In the genomic region with DNA sequence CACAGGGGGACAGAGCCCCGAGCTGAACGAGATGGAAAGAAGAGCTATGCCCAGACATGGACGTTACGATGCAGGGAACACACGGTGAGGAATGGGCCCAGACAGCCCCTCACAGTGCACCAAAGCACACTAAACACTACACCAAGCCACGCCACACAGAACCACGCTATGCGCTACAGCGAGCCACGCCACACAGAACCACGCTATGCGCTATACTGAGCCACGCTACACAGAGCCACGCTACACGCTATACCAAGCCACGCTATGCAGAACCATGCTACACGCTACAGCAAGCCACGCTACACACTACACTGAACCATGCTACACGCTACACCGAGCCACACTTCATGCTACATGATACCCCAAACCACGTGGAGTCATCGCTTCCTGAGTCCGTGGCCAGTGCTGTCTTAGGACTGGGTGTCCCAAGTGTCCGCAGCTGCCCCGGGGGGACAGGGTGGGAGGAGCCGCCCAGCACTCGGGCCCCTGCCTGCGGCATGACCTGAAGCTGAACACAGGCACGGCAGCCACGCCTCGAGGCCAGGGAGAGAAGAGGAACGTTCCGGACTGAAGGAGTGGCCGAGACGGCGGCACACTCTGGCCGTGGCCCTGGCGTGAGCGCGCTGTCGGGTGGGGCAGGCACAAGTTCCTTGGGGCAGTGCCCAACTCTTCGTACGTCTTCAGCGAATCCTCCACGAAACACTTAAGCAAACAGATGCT, we compare ENCODE assay signal across 24 cellular contexts.
DNase-seq lines count a peak whose midpoint lies in the region; ATAC-seq and TF ChIP-seq lines count a peak whose summit lies in the region.
"Had no signal": no experiment of that assay in that cellular context is flagged by ENCODE, and none has a peak within 500 bp of the region (broad histone marks: within the 10 kb centered on the region; RNA-seq: fewer than 3 reads in every experiment).

No MANE protein-coding gene starts in this region.

- H4K20me1 ChIP-seq in H9 (ENCODE audit: control insufficient read depth, insufficient read depth, insufficient read length) = no peaks in the 10 kb centered on the region
- no peaks in the 10 kb centered on the region for H4K20me1 ChIP-seq in IMR-90 (ENCODE audit: insufficient read depth, low read length)

- intact Hi-C loops in IMR-90 (cut with micrococcal nuclease) = no loop called here
- intact Hi-C loops in sigmoid colon (cut with DNase I) = no loop called here

- no peak overlapping the region for H4K5ac ChIP-seq in H9 (ENCODE audit: insufficient read length, low read depth, low read length)
- no peak overlapping the region for H4K5ac ChIP-seq in IMR-90 (ENCODE audit: low read depth, low read length)

- no peaks in the 10 kb centered on the region for H3K79me1 ChIP-seq in H9 (ENCODE audit: insufficient read depth, low read depth, low read length, poor library complexity, severe bottlenecking)
- H3K79me1 ChIP-seq in IMR-90 (ENCODE audit: low read depth in 1 of 2, low read length in 2 of 2) = no peaks in the 10 kb centered on the region

- H3K4me1 ChIP-seq in H9 (ENCODE audit: insufficient read depth, low read length) (no peaks in the 10 kb centered on the region), IMR-90 (ENCODE audit: control insufficient read depth, insufficient read depth, low read length) (no peaks in the 10 kb centered on the region), sigmoid colon (no peaks in the 10 kb centered on the region)

- no peak overlapping the region for H2AK9ac ChIP-seq in IMR-90 (replicated peaks; ENCODE audit: low read depth, low read length, poor library complexity)

- TF ChIP-seq RAD21 in IMR-90 (IDR thresholded peaks at IDR 0.05; ENCODE audit: low read length) = no peak

- H3K27me3 Mint-ChIP-seq in H9 (ENCODE audit: low read depth) = no peaks in the 10 kb centered on the region; the same call in 1 of the 2 replicates
- peaks cover 17% of the 10 kb centered on the region for H3K27me3 Mint-ChIP-seq in glutamatergic neuron (ENCODE audit: unreplicated experiment)
- H3K27me3 Mint-ChIP-seq: B cell had no signal

- H3K18ac ChIP-seq in H9 (ENCODE audit: insufficient read length, low read depth, low read length) (peak overlapping the region; percentile 5), IMR-90 (ENCODE audit: low read depth, low read length) (no peak overlapping the region)

- H4K91ac ChIP-seq in H9 (ENCODE audit: insufficient read length, low read depth, low read length) = no peak overlapping the region
- H4K91ac ChIP-seq in IMR-90 (ENCODE audit: insufficient read depth, low read depth, low read length) = no peak overlapping the region

- no peak for ATAC-seq in IMR-90 (ENCODE audit: low read depth)

- H3K14ac ChIP-seq in H9 (ENCODE audit: insufficient read depth, low read length) = no peak overlapping the region
- H3K14ac ChIP-seq in IMR-90 (replicated peaks; ENCODE audit: low read depth, low read length) = no peak overlapping the region

- no peak for TF ChIP-seq EP300 in sigmoid colon (IDR thresholded peaks at IDR 0.05)

- H3K56ac ChIP-seq in H9 (ENCODE audit: insufficient read length, low read depth, low read length) = no peak overlapping the region
- no peak overlapping the region for H3K56ac ChIP-seq in IMR-90 (ENCODE audit: extremely low read depth, insufficient read depth, low read length)

- no TSS peak for BruUV-seq in IMR-90 (replicated peaks; lab: Mats Ljungman, UMichigan)

- H3K27ac Mint-ChIP-seq in H9 = peak overlapping the region in 2 of 3 experiments; percentile 25 to 55; a peak in 2 of 7 replicates
- peak overlapping the region; percentile 35 for H3K27ac Mint-ChIP-seq in glutamatergic neuron (ENCODE audit: unreplicated experiment)
- H3K27ac Mint-ChIP-seq: B cell had no signal

- DNase-seq in H9 (no peak), IMR-90 (no peak), glutamatergic neuron (no peak), substantia nigra (lab: John Stamatoyannopoulos, UW) (no peak), sigmoid colon (no peak), UCSD-AML1 (lab: John Stamatoyannopoulos, UW; ENCODE audit: unreplicated experiment) (no peak)
- DNase-seq in stimulated activated CD4-positive, alpha-beta T cell treated with anti-CD3 and anti-CD28 coated beads, Interleukin-1b, Interleukin-23, amount 100 ng/mL, for 48 hours = no peak
- DNase-seq: DMS 273 treated with DMSO at 0.1 percent for 48 hours, DMS79 treated with DMSO at 0.1 percent for 48 hours, GF-D8, GOT3, KBM-7, MV-4-11, NCI-H1105, NCI-H146, NCI-H1930, NCI-H2227 treated with DMSO at 0.1 percent for 48 hours, NCI-H526 treated with DMSO at 0.1 percent for 48 hours, RPMI8226, SHP77 treated with DMSO at 0.1 percent for 48 hours had no signal

- no peak overlapping the region for H3K4ac ChIP-seq in H9 (ENCODE audit: low read depth, low read length)
- H3K4ac ChIP-seq in IMR-90 (ENCODE audit: low read depth, low read length) = no peak overlapping the region

- H3K9me3 Mint-ChIP-seq in H9 (peaks cover 17 to 21% of the 10 kb centered on the region in 2 experiments), glutamatergic neuron (ENCODE audit: unreplicated experiment) (peaks cover 12% of the 10 kb centered on the region)
- H3K9me3 Mint-ChIP-seq: CD8-positive, alpha-beta memory T cell had no signal

- no CpG with 5 or more reads among the region's 45 CpGs for WGBS in H9 (ENCODE audit: extremely low coverage, insufficient read length, low lambda C conversion rate)
- WGBS in IMR-90 (ENCODE audit: extremely low coverage in 2 of 2, insufficient read length in 1 of 2), 2 experiments = 93% methylated on average over 35 of the region's 45 CpGs; no CpG with 5 or more reads in 1 of the 2 experiments
- WGBS in sigmoid colon, 2 donors = 96% methylated on average over 45 of the region's 45 CpGs

- POLR2A ChIA-PET in IMR-90 (lab: Charles Lee; ENCODE audit: unreplicated experiment) = no interaction called here

- H2BK5ac ChIP-seq in H9 (ENCODE audit: insufficient read length, low read length) (no peak overlapping the region), IMR-90 (ENCODE audit: low read depth, low read length, poor library complexity, severe bottlenecking) (no peak overlapping the region)

- H3K27me3 ChIP-seq in H9 (ENCODE audit: insufficient read depth, low read length) = no peaks in the 10 kb centered on the region
- no peaks in the 10 kb centered on the region for H3K27me3 ChIP-seq in IMR-90 (ENCODE audit: control insufficient read depth, insufficient read depth, low read length)
- no peaks in the 10 kb centered on the region for H3K27me3 ChIP-seq in sigmoid colon

- no peaks in the 10 kb centered on the region for H3K79me2 ChIP-seq in H9 (ENCODE audit: insufficient read depth, low read length)

- no peak overlapping the region; a peak in 1 of 5 replicates for H3K4me3 Mint-ChIP-seq in H9
- no peak overlapping the region for H3K4me3 Mint-ChIP-seq in glutamatergic neuron (ENCODE audit: unreplicated experiment)
- H3K4me3 Mint-ChIP-seq: B cell; CD8-positive, alpha-beta memory T cell had no signal

- H3T11ph ChIP-seq in H9 (ENCODE audit: low read length) = no peak overlapping the region

- H3K4me3 ChIP-seq in IMR-90 (ENCODE audit: insufficient read depth, low read depth, low read length) (no peak overlapping the region), sigmoid colon (no peak overlapping the region)

- TF ChIP-seq POLR2A in IMR-90 (IDR thresholded peaks at IDR 0.05; ENCODE audit: low read depth, low read length) (no peak), sigmoid colon (IDR thresholded peaks at IDR 0.05) (no peak)

- H3K4me2 ChIP-seq in H9 (ENCODE audit: insufficient read depth, insufficient read length, low read length) (no peak overlapping the region), IMR-90 (ENCODE audit: low read depth, low read length) (no peak overlapping the region)

- H3K9ac ChIP-seq in H9 (ENCODE audit: extremely low read depth, insufficient read length, low read length) = no peak overlapping the region
- no peak overlapping the region for H3K9ac ChIP-seq in IMR-90 (ENCODE audit: low read depth, low read length)

- H3K36me3 Mint-ChIP-seq in H9 (ENCODE audit: insufficient read depth in 1 of 3, low read depth in 3 of 3) (peaks cover 9 to 18% (median 14%) of the 10 kb centered on the region in 3 experiments; a peak in 6 of 7 replicates), glutamatergic neuron (ENCODE audit: unreplicated experiment) (peaks cover 17% of the 10 kb centered on the region)

- H3K27ac ChIP-seq in H9 (ENCODE audit: insufficient read length, low read depth, low read length) (no peak overlapping the region), IMR-90 (ENCODE audit: insufficient read depth, low read length) (no peak overlapping the region), substantia nigra (ENCODE audit: low read depth, low read length, poor library complexity, severe bottlenecking) (peak overlapping the region; percentile 73), sigmoid colon (no peak overlapping the region)
- H3K27ac ChIP-seq: C4-2B, HL-60 had no signal

- H4K8ac ChIP-seq in H9 (replicated peaks; ENCODE audit: insufficient read length, low read depth, low read length) = no peak overlapping the region
- H4K8ac ChIP-seq in IMR-90 (ENCODE audit: low read depth in 2 of 2, low read length in 2 of 2) = no peak overlapping the region

- H2BK120ac ChIP-seq in H9 (ENCODE audit: low read depth, low read length, poor library complexity, severe bottlenecking) (no peak overlapping the region), IMR-90 (ENCODE audit: low read depth, low read length) (no peak overlapping the region)

- no peak overlapping the region for H2AFZ ChIP-seq in H9 (ENCODE audit: low read length)
- peak overlapping the region; percentile 18 for H2AFZ ChIP-seq in IMR-90 (replicated peaks; ENCODE audit: low read length, poor library complexity)

- peaks cover 10% of the 10 kb centered on the region for H3K36me3 ChIP-seq in IMR-90 (ENCODE audit: control insufficient read depth, insufficient read depth, low read length)
- H3K36me3 ChIP-seq in sigmoid colon = peaks cover 3 to 45% (median 13%) of the 10 kb centered on the region in 4 donors

- 0 out of 4 replicates have a peak, but pooled peaks cover 2 to 3% of the 10 kb centered on the region in 2 experiments for H3K4me1 Mint-ChIP-seq in H9
- peaks cover 9% of the 10 kb centered on the region for H3K4me1 Mint-ChIP-seq in glutamatergic neuron (ENCODE audit: low read depth, unreplicated experiment)
- H3K4me1 Mint-ChIP-seq: B cell had no signal

- in situ Hi-C loops in IMR-90 (cut with MboI; ENCODE audit: low sequenced_read_pairs) = no loop called here

- H2BK15ac ChIP-seq in H9 (ENCODE audit: low read depth, low read length) = no peak overlapping the region
- no peak overlapping the region for H2BK15ac ChIP-seq in IMR-90 (ENCODE audit: low read depth, low read length)

- no peak for TF ChIP-seq CTCF in H9 (conservative IDR thresholded peaks at IDR 0.05)
- no peak for TF ChIP-seq CTCF in IMR-90 (conservative IDR thresholded peaks at IDR 0.05; ENCODE audit: low read depth, low read length)
- no peak for TF ChIP-seq CTCF in glutamatergic neuron (IDR thresholded peaks at IDR 0.05; ENCODE audit: partially characterized antibody, unreplicated experiment)
- TF ChIP-seq CTCF in sigmoid colon (IDR thresholded peaks at IDR 0.05) = no peak

- H2BK20ac ChIP-seq in H9 (ENCODE audit: low read depth, low read length, poor library complexity, severe bottlenecking) = no peak overlapping the region
- H2BK20ac ChIP-seq in IMR-90 (ENCODE audit: low read depth, low read length) = no peak overlapping the region

- H3K23ac ChIP-seq in H9 (ENCODE audit: insufficient read length, low read depth, low read length) (no peak overlapping the region), IMR-90 (ENCODE audit: low read depth, low read length) (no peak overlapping the region)

- no peaks in the 10 kb centered on the region; the same call in 1 of the 2 replicates for H3K9me1 ChIP-seq in IMR-90 (ENCODE audit: insufficient read depth, low read length)

- no peaks in the 10 kb centered on the region for H3K23me2 ChIP-seq in H9 (ENCODE audit: insufficient read length, low read depth, low read length, poor library complexity, severe bottlenecking)

- CTCF ChIA-PET in IMR-90 (lab: Yijun Ruan, JAX) = no interaction called here

- no peak overlapping the region for H2BK12ac ChIP-seq in H9 (ENCODE audit: insufficient read length, low read depth, low read length)

- dilution Hi-C loops in IMR-90 (cut with HindIII; ENCODE audit: low sequenced_read_pairs, unreplicated experiment) = no loop called here

- H2AK5ac ChIP-seq in H9 (ENCODE audit: insufficient read length, low read length) (no peak overlapping the region), IMR-90 (ENCODE audit: low read depth, low read length) (no peak overlapping the region)

- H3K9me3 ChIP-seq in H9 (ENCODE audit: control insufficient read depth, low read depth, low read length) = no peaks in the 10 kb centered on the region
- H3K9me3 ChIP-seq in IMR-90 (ENCODE audit: control insufficient read depth, insufficient read depth, low read length) = peaks cover 8% of the 10 kb centered on the region; the same call in 1 of the 2 replicates
- peaks cover 0 to 2% (median 0%) of the 10 kb centered on the region in 4 donors for H3K9me3 ChIP-seq in sigmoid colon
